Comparison of ENCODE assay signal across 8 cellular contexts in the genomic region with DNA sequence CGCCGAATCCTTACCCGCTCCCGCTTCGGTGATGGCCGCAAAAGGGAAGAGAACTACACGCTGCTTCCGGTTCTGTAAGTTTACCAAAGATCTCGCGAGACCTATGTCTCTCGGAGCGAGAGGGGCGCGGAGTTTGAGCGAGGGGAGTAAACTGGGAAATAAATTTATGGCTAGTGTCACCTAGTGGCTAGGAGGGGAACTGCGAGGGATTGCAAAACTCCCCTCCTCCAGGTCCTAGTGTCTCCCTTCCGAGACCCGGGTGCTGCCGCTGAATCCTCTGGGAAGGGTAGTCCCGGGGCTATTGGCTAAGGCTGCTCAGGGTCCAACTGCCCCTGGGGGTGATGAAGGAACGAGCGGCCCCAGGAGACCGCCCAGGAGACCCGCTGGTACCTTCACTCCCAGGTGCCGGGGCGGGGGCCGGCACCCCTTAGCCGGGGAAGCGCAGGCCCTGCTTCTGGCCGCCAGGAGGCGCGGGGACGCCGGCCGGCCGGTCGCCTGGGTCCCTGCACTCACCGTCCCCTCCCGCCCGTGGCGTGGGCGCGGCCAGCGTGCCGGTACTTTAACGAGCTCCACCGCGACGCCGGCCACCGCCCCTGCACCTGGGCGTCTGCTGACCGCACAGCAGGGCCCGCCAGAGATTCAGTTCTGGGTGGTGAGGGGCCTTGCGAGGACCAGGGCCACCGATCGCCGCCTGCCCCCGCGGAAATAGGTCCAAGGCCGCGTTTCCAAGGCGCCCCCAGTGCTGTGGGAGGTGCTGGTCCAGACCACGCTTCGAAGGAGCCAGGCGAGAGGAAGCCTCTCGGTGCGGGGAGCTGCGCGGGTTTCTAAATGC. TPM values are rescaled to one million over a fixed set of nuclear protein-coding genes. Genes with fewer than 3 reads are reported as not detected.
A peak's percentile ranks its signal among the peaks of the same experiment; 100 is the strongest.
DNase-seq lines count a peak whose midpoint lies in the region; ATAC-seq lines count a peak whose summit lies in the region.

Gene RPL26 (minus strand): TSS at position 51 of the 832 bp plus-strand sequence. CDS start 883 bp downstream, outside the sequence.

- H3K36me3 ChIP-seq in endocrine pancreas (ENCODE audit: control insufficient read depth, insufficient read depth, low read length) (peaks cover 9% of the 10 kb centered on the region), mesendoderm (ENCODE audit: control insufficient read depth, insufficient read depth, low read length) (peaks cover 9% of the 10 kb centered on the region)

- H2AK5ac ChIP-seq in mesendoderm (ENCODE audit: low read length) = no peak within 1 kb of the TSS

- peak within 1 kb of the TSS; percentile 96 for H3K4ac ChIP-seq in mesendoderm (ENCODE audit: low read depth, low read length)

- H3K9ac ChIP-seq in endocrine pancreas (ENCODE audit: control insufficient read depth, insufficient read depth, low read length) (peak within 1 kb of the TSS; percentile 86), mesendoderm (ENCODE audit: low read length) (peak within 1 kb of the TSS; percentile 94)

- H3K9me3 ChIP-seq in endocrine pancreas (ENCODE audit: control insufficient read depth, low read length) = no peaks in the 10 kb centered on the region

- peak within 1 kb of the TSS; percentile 92 for H3K23ac ChIP-seq in mesendoderm (ENCODE audit: low read length)

- H4K8ac ChIP-seq in mesendoderm (ENCODE audit: low read depth, low read length) = peak within 1 kb of the TSS; percentile 2

- peak within 1 kb of the TSS; percentile 77 for H3K27ac ChIP-seq in mesendoderm (ENCODE audit: low read depth, low read length)

- H3K79me2 ChIP-seq in mesendoderm (ENCODE audit: control insufficient read depth, insufficient read depth, low read length) = peaks cover 30% of the 10 kb centered on the region

- H2BK120ac ChIP-seq in mesendoderm (ENCODE audit: low read depth, low read length) = no peak within 1 kb of the TSS

- H3K18ac ChIP-seq in mesendoderm (ENCODE audit: low read length) = peak within 1 kb of the TSS; percentile 88

- H3K79me1 ChIP-seq in mesendoderm (ENCODE audit: low read length) = peaks cover 4% of the 10 kb centered on the region

- ATAC-seq in GM19468 (IDR thresholded peaks at IDR 0.05; ENCODE audit: extremely low read depth, unreplicated experiment) = peak; percentile 75

- peak within 1 kb of the TSS; percentile 98 for H3K4me3 ChIP-seq in endocrine pancreas (ENCODE audit: control insufficient read depth, insufficient read depth, low read length)
- peak within 1 kb of the TSS; percentile 68 for H3K4me3 ChIP-seq in mesendoderm (ENCODE audit: low read length)

- no CpG with 5 or more reads among the region's 70 CpGs for WGBS in mesendoderm (ENCODE audit: extremely low coverage, insufficient coverage, low lambda C conversion rate)

- DNase-seq in COLO829 (ENCODE audit: low spot score) (peak; percentile 97), HT-29 (ENCODE audit: low spot score) (peak; percentile 97), NOMO-1 (lab: John Stamatoyannopoulos, UW; ENCODE audit: unreplicated experiment in 2 of 2) (peak; percentile 93 to 98), mesendoderm (peak; percentile 99)
- peak; percentile 87 to 94 for DNase-seq in activated CD8-positive, alpha-beta memory T cell treated with anti-CD3 and anti-CD28 coated beads for 4 hours (ENCODE audit: low read depth in 2 of 2)
- DNase-seq in stimulated activated CD8-positive, alpha-beta memory T cell treated with anti-CD3 and anti-CD28 coated beads, Interleukin-15, amount 100 ng/mL, for 24 hours (ENCODE audit: low read depth) = peak; percentile 65

- H3K4me2 ChIP-seq in mesendoderm (ENCODE audit: low read length) = peak within 1 kb of the TSS; percentile 56

- peak within 1 kb of the TSS; percentile 96 for H3K56ac ChIP-seq in mesendoderm (ENCODE audit: low read length)

- peaks cover 13% of the 10 kb centered on the region for H3K4me1 ChIP-seq in endocrine pancreas (ENCODE audit: control insufficient read depth, insufficient read depth, low read length)
- peaks cover 10% of the 10 kb centered on the region for H3K4me1 ChIP-seq in mesendoderm (ENCODE audit: control insufficient read depth, low read depth, low read length)

- H3K27me3 ChIP-seq in endocrine pancreas (ENCODE audit: control insufficient read depth, insufficient read depth, low read length) = peaks cover 2% of the 10 kb centered on the region
- H3K27me3 ChIP-seq in mesendoderm (ENCODE audit: insufficient read depth, low read length, poor library complexity) = no peaks in the 10 kb centered on the region

- peak within 1 kb of the TSS; percentile 52 for H2BK5ac ChIP-seq in mesendoderm (ENCODE audit: low read length)

- no peak within 1 kb of the TSS for H2BK15ac ChIP-seq in mesendoderm (replicated peaks; ENCODE audit: low read depth)

- peak within 1 kb of the TSS; percentile 50 for H4K5ac ChIP-seq in mesendoderm (ENCODE audit: low read length)

RNA-seq across cellular contexts. Expression of gene RPL26, which starts in this region (rescaled TPM):
- total RNA-seq in HT-29 (2014; rRNA removed; shearing (Covaris generic)) = 1,242 and 1,305 TPM in 2 replicates
- polyA plus RNA-seq in mesendoderm (2013, experiment 1 of 2) = 6,705 TPM
- 6,705 TPM for polyA plus RNA-seq in mesendoderm (2013, experiment 2 of 2)

Comparison
In these comparisons a context has a peak if more than half of its experiments do, and no peak if none do; other contexts are left out.
1. Peak in every context shown above with its lines: DNase-seq, ATAC-seq, H3K4me3 ChIP-seq and H3K27ac ChIP-seq.